In genomic region chr2:195038158-195038557, GRCh38 we compare ENCODE assay signal across 29 cellular contexts.
"Had no signal": no experiment of that assay in that cellular context is flagged by ENCODE, and none has a peak within 500 bp of the region (broad histone marks: within the 10 kb centered on the region; RNA-seq: fewer than 3 reads in every experiment).

No MANE protein-coding gene starts in this region.

- H3K27me3 Mint-ChIP-seq: activated naive CD4-positive, alpha-beta T cell treated with anti-CD3 and anti-CD28 coated beads, Interleukin-2, amount 10 ng/mL, durations not matched to agents 7 days and 5 days; activated naive CD8-positive, alpha-beta T cell treated with anti-CD3 and anti-CD28 coated beads, Interleukin-2, amount 10 ng/mL, durations not matched to agents 7 days and 5 days; activated T-cell treated with anti-CD3 and anti-CD28 coated beads, Interleukin-2, amount 50 U/mL, for 24 hours; natural killer cell treated with Interleukin-12 subunit alpha and Interleukin-12 subunit beta and Interleukin-15 and Interleukin-18, amount 100 ng/mL, for 72 hours; stimulated activated memory B cell treated with anti-CD40 and anti-IgM and Interleukin-4, amounts not matched to agents 10 μg/mL and 1 μg/mL and 100 μg/mL, for 72 hours had no signal

- H3K36me3 Mint-ChIP-seq: activated naive CD4-positive, alpha-beta T cell treated with anti-CD3 and anti-CD28 coated beads, Interleukin-2, amount 10 ng/mL, durations not matched to agents 7 days and 5 days; activated naive CD8-positive, alpha-beta T cell treated with anti-CD3 and anti-CD28 coated beads, Interleukin-2, amount 10 ng/mL, durations not matched to agents 7 days and 5 days; natural killer cell treated with Interleukin-12 subunit alpha and Interleukin-12 subunit beta and Interleukin-15 and Interleukin-18, amount 100 ng/mL, for 72 hours; stimulated activated memory B cell treated with anti-CD40 and anti-IgM and Interleukin-4, amounts not matched to agents 10 μg/mL and 1 μg/mL and 100 μg/mL, for 72 hours had no signal

- ATAC-seq: activated CD4-positive, CD25-positive, alpha-beta regulatory T cell treated with anti-CD3 and anti-CD28 coated beads, Interleukin-2, amount 50 U/mL, for 24 hours; foreskin keratinocyte; heart right ventricle; left lung; natural killer cell treated with Interleukin-12 subunit alpha and Interleukin-12 subunit beta and Interleukin-15 and Interleukin-18, amount 100 ng/mL, for 72 hours; sciatic nerve; stimulated activated memory B cell treated with anti-CD40 and anti-IgM and Interleukin-4, amounts not matched to agents 10 μg/mL and 1 μg/mL and 100 μg/mL, for 72 hours had no signal

- H3K27ac Mint-ChIP-seq: activated naive CD4-positive, alpha-beta T cell treated with anti-CD3 and anti-CD28 coated beads, Interleukin-2, amount 10 ng/mL, durations not matched to agents 7 days and 5 days; activated naive CD8-positive, alpha-beta T cell treated with anti-CD3 and anti-CD28 coated beads, Interleukin-2, amount 10 ng/mL, durations not matched to agents 7 days and 5 days; activated T-cell treated with anti-CD3 and anti-CD28 coated beads, Interleukin-2, amount 50 U/mL, for 24 hours; natural killer cell treated with Interleukin-12 subunit alpha and Interleukin-12 subunit beta and Interleukin-15 and Interleukin-18, amount 100 ng/mL, for 72 hours; stimulated activated memory B cell treated with anti-CD40 and anti-IgM and Interleukin-4, amounts not matched to agents 10 μg/mL and 1 μg/mL and 100 μg/mL, for 72 hours had no signal

- DNase-seq: activated CD4-positive, alpha-beta T cell treated with anti-CD3 and anti-CD28 coated beads for 48 hours; activated CD4-positive, alpha-beta T cell treated with anti-CD3 and anti-CD28 coated beads, Interleukin-2, amount 50 U/mL, for 48 hours; activated CD8-positive, alpha-beta memory T cell treated with anti-CD3 and anti-CD28 coated beads, Interleukin-2, amount 50 U/mL, for 48 hours; activated gamma-delta T cell; activated naive CD4-positive, alpha-beta T cell treated with anti-CD3 and anti-CD28 coated beads, Interleukin-2, amount 10 ng/mL, durations not matched to agents 7 days and 5 days; activated naive CD8-positive, alpha-beta T cell treated with anti-CD3 and anti-CD28 coated beads, Interleukin-2, amount 10 ng/mL, durations not matched to agents 7 days and 5 days; activated T-cell treated with anti-CD3 and anti-CD28 coated beads, Interleukin-2, amount 50 U/mL, for 24 hours; dermis blood vessel endothelial cell; effector CD4-positive, alpha-beta T cell; foreskin keratinocyte; heart right ventricle; kidney glomerular epithelial cell; left lung; lower lobe of right lung; mesenchymal stem cell; posterior cingulate gyrus; small intestine; stimulated activated CD4-positive, alpha-beta T cell treated with anti-CD3 and anti-CD28 coated beads, Interleukin-1b, Interleukin-23, amount 100 ng/mL, for 48 hours; stimulated activated CD4-positive, alpha-beta T cell treated with anti-CD3 and anti-CD28 coated beads, Interleukin-4, amount 100 ng/mL, for 4 hours; stimulated activated CD8-positive, alpha-beta memory T cell treated with anti-CD3 and anti-CD28 coated beads, Interleukin-4, amount 100 ng/mL, for 48 hours; stomach; tibial artery; WERI-Rb-1 had no signal

- H3K9me3 Mint-ChIP-seq: activated naive CD4-positive, alpha-beta T cell treated with anti-CD3 and anti-CD28 coated beads, Interleukin-2, amount 10 ng/mL, durations not matched to agents 7 days and 5 days; activated naive CD8-positive, alpha-beta T cell treated with anti-CD3 and anti-CD28 coated beads, Interleukin-2, amount 10 ng/mL, durations not matched to agents 7 days and 5 days; activated T-cell treated with anti-CD3 and anti-CD28 coated beads, Interleukin-2, amount 50 U/mL, for 24 hours; central memory CD8-positive, alpha-beta T cell; natural killer cell treated with Interleukin-12 subunit alpha and Interleukin-12 subunit beta and Interleukin-15 and Interleukin-18, amount 100 ng/mL, for 72 hours; stimulated activated memory B cell treated with anti-CD40 and anti-IgM and Interleukin-4, amounts not matched to agents 10 μg/mL and 1 μg/mL and 100 μg/mL, for 72 hours had no signal

- H3K36me3 ChIP-seq: heart right ventricle, left lung, lower lobe of right lung, stomach, tibial artery, WERI-Rb-1 had no signal

- H3K9me3 ChIP-seq: heart right ventricle, left lung, lower lobe of right lung, stomach, tibial artery had no signal

- H3K27me3 ChIP-seq: foreskin keratinocyte, heart right ventricle, left lung, stomach, tibial artery had no signal

- H3K4me3 Mint-ChIP-seq: activated naive CD4-positive, alpha-beta T cell treated with anti-CD3 and anti-CD28 coated beads, Interleukin-2, amount 10 ng/mL, durations not matched to agents 7 days and 5 days; activated naive CD8-positive, alpha-beta T cell treated with anti-CD3 and anti-CD28 coated beads, Interleukin-2, amount 10 ng/mL, durations not matched to agents 7 days and 5 days; activated T-cell treated with anti-CD3 and anti-CD28 coated beads, Interleukin-2, amount 50 U/mL, for 24 hours; central memory CD8-positive, alpha-beta T cell; natural killer cell treated with Interleukin-12 subunit alpha and Interleukin-12 subunit beta and Interleukin-15 and Interleukin-18, amount 100 ng/mL, for 72 hours; stimulated activated memory B cell treated with anti-CD40 and anti-IgM and Interleukin-4, amounts not matched to agents 10 μg/mL and 1 μg/mL and 100 μg/mL, for 72 hours had no signal

- H3K27ac ChIP-seq: epithelial cell of prostate, foreskin keratinocyte, heart right ventricle, left lung, stomach, tibial artery, WERI-Rb-1 had no signal

- H3K4me3 ChIP-seq: heart right ventricle, left lung, lower lobe of right lung, stomach, tibial artery had no signal

- H3K4me1 ChIP-seq: foreskin keratinocyte, heart right ventricle, left lung, lower lobe of right lung, stomach, tibial artery had no signal

- H3K4me1 Mint-ChIP-seq: activated naive CD4-positive, alpha-beta T cell treated with anti-CD3 and anti-CD28 coated beads, Interleukin-2, amount 10 ng/mL, durations not matched to agents 7 days and 5 days; activated naive CD8-positive, alpha-beta T cell treated with anti-CD3 and anti-CD28 coated beads, Interleukin-2, amount 10 ng/mL, durations not matched to agents 7 days and 5 days; central memory CD8-positive, alpha-beta T cell; stimulated activated memory B cell treated with anti-CD40 and anti-IgM and Interleukin-4, amounts not matched to agents 10 μg/mL and 1 μg/mL and 100 μg/mL, for 72 hours had no signal
